In the genomic region with DNA sequence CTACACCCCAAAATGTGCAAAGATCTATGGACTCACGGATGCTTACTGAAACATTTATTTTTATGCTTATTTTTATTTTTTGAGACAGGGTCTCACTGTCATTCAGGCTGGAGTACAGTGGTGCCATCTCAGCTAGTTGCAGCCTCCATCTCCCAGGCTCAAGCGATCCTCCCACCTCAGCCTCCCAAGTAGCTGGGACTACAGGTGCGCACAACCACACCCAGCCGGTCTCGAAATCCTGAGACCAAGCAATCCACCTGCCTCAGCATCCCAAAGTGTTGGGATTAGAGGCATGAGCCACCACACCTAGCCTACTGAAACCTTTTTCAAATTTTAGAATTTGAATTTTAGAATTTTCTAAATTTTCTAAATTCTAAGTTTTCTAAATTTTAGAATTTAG, we compare ENCODE assay signal across 8 cellular contexts. TPM values are rescaled to one million over a fixed set of nuclear protein-coding genes. Genes with fewer than 3 reads are reported as not detected.
"Had no signal": no experiment of that assay in that cellular context is flagged by ENCODE, and none has a peak within 500 bp of the region (broad histone marks: within the 10 kb centered on the region; RNA-seq: fewer than 3 reads in every experiment).

No MANE protein-coding gene starts in this region.

- H3K27ac ChIP-seq: HL-60 had no signal

- H3K4me3 Mint-ChIP-seq: IgD-negative memory B cell had no signal

- ATAC-seq: K562 had no signal

- DNase-seq: KBM-7, KG1 had no signal

- H3K36me3 Mint-ChIP-seq: IgD-negative memory B cell had no signal

- H3K27ac Mint-ChIP-seq: IgD-negative memory B cell had no signal

- H3K4me3 ChIP-seq: K562 had no signal

- H3K9me3 Mint-ChIP-seq: IgD-negative memory B cell had no signal

RNA-seq across cellular contexts. Expression of a gene that starts 50.8 kb away (rescaled TPM):
- total RNA-seq: HepG2, HT-29, HT1080 had no signal
- polyA plus RNA-seq: K562 had no signal
